In genomic region chr5:74543162-74543995, GRCh38 we compare ENCODE assay signal across 1 cellular context.
TF ChIP-seq lines count a peak whose summit lies in the region.

No MANE protein-coding gene starts in this region.

TF ChIP-seq in H1, 55 proteins besides CTCF, POLR2A, EP300 and RAD21 (continued from another document):
- TF ChIP-seq CHD7 (IDR thresholded peaks at IDR 0.05; ENCODE audit: insufficient replicate concordance, low read length): no peak
